20 cellular contexts compared by ENCODE assay signal in genomic region chr2:215361211-215361875, GRCh38. TPM values are rescaled to one million over a fixed set of nuclear protein-coding genes. Genes with fewer than 3 reads are reported as not detected.
DNase-seq lines count a peak whose midpoint lies in the region; ATAC-seq and TF ChIP-seq lines count a peak whose summit lies in the region.
"Had no signal": no experiment of that assay in that cellular context is flagged by ENCODE, and none has a peak within 500 bp of the region (broad histone marks: within the 10 kb centered on the region; RNA-seq: fewer than 3 reads in every experiment).

No MANE protein-coding gene starts in this region.

- TF ChIP-seq CTCF in cardiac muscle cell (IDR thresholded peaks at IDR 0.05; ENCODE audit: low read depth, low read length) (no peak), astrocyte of the spinal cord (IDR thresholded peaks at IDR 0.05; ENCODE audit: low read depth, low read length) (no peak), fibroblast of pulmonary artery (IDR thresholded peaks at IDR 0.05; ENCODE audit: low read length, missing control alignments) (no peak), psoas muscle (IDR thresholded peaks at IDR 0.05) (no peak), mucosa of descending colon (IDR thresholded peaks at IDR 0.05) (no peak)

- peak in 1 of 2 donors; percentile 25 for DNase-seq in cardiac muscle cell (ENCODE audit: low read depth in 1 of 2, low spot score in 1 of 2)
- DNase-seq in right cardiac atrium = no peak
- peak; percentile 32 for DNase-seq in astrocyte of the spinal cord (ENCODE audit: low read depth, low spot score)
- peak; percentile 39 for DNase-seq in fibroblast of pulmonary artery (ENCODE audit: low read depth)
- DNase-seq in psoas muscle = no peak
- no peak for DNase-seq in SHP77 treated with DMSO at 0.1 percent for 48 hours (lab: John Stamatoyannopoulos, UW)
- DNase-seq in mucosa of descending colon = no peak
- DNase-seq: activated CD4-positive, alpha-beta T cell treated with anti-CD3 and anti-CD28 coated beads for 4 hours; activated CD8-positive, alpha-beta memory T cell treated with anti-CD3 and anti-CD28 coated beads for 24 hours; activated gamma-delta T cell treated with Interleukin-2 at 50 U/mL for 16 hours; CD8-positive, alpha-beta memory T cell; naive B cell; NCI-H1436; stimulated activated naive CD8-positive, alpha-beta T cell treated with anti-CD3 and anti-CD28 coated beads, Interleukin-15, amount 100 ng/mL, for 72 hours; T-helper 2 cell; uterus had no signal

- H3K9me3 ChIP-seq in cardiac muscle cell (ENCODE audit: low read depth) (no peaks in the 10 kb centered on the region), right cardiac atrium (ENCODE audit: control insufficient read depth, low read length) (no peaks in the 10 kb centered on the region), psoas muscle (no peaks in the 10 kb centered on the region), mucosa of descending colon (no peaks in the 10 kb centered on the region)
- H3K9me3 ChIP-seq: A549, BE2C, uterus had no signal

- intact Hi-C loops in right cardiac atrium (cut with DNase I) = no loop called here
- intact Hi-C loops in psoas muscle (cut with DNase I) = no loop called here
- intact Hi-C loops in mucosa of descending colon (cut with DNase I, micrococcal nuclease) = no loop called here

- ATAC-seq in right cardiac atrium (no peak), HG02588 (IDR thresholded peaks at IDR 0.05; ENCODE audit: unreplicated experiment) (no peak), psoas muscle (no peak), mucosa of descending colon (no peak)
- ATAC-seq: stimulated activated naive CD8-positive, alpha-beta T cell treated with anti-CD3 and anti-CD28 coated beads, Interleukin-15, amount 100 ng/mL, for 72 hours had no signal

- no peak overlapping the region for H3K4me3 ChIP-seq in cardiac muscle cell
- no peak overlapping the region for H3K4me3 ChIP-seq in right cardiac atrium (ENCODE audit: low read length)
- no peak overlapping the region for H3K4me3 ChIP-seq in astrocyte of the spinal cord (ENCODE audit: low read depth, low read length)
- H3K4me3 ChIP-seq in fibroblast of pulmonary artery (replicated peaks; ENCODE audit: low read depth, low read length) = no peak overlapping the region
- no peak overlapping the region for H3K4me3 ChIP-seq in psoas muscle
- no peak overlapping the region for H3K4me3 ChIP-seq in mucosa of descending colon
- H3K4me3 ChIP-seq: A549, uterus had no signal

- H3K36me3 ChIP-seq in cardiac muscle cell (peaks cover 34% of the 10 kb centered on the region), psoas muscle (ENCODE audit: insufficient read depth in 1 of 2, low read depth in 1 of 2) (peaks cover 3 to 56% of the 10 kb centered on the region in 2 donors), mucosa of descending colon (ENCODE audit: low read depth) (no peaks in the 10 kb centered on the region)
- H3K36me3 ChIP-seq: uterus had no signal

- in situ Hi-C loops in astrocyte of the spinal cord (cut with HindIII; ENCODE audit: low sequenced_read_pairs) = no loop called here

- no peaks in the 10 kb centered on the region for H3K4me1 ChIP-seq in cardiac muscle cell (ENCODE audit: low read depth)
- H3K4me1 ChIP-seq in right cardiac atrium (ENCODE audit: control insufficient read depth, insufficient read depth, low read length) = no peaks in the 10 kb centered on the region
- H3K4me1 ChIP-seq in psoas muscle = no peaks in the 10 kb centered on the region
- H3K4me1 ChIP-seq in mucosa of descending colon (ENCODE audit: low read depth) = no peaks in the 10 kb centered on the region
- H3K4me1 ChIP-seq: A549, uterus had no signal

- peak overlapping the region; percentile 43 for H3K27ac ChIP-seq in cardiac muscle cell
- no peak overlapping the region for H3K27ac ChIP-seq in right cardiac atrium (ENCODE audit: low read length)
- H3K27ac ChIP-seq in psoas muscle = no peak overlapping the region
- H3K27ac ChIP-seq: A549, epithelial cell of prostate, uterus had no signal

- 88% methylated on average over 4 of the region's 4 CpGs for WGBS in right cardiac atrium
- 83 to 90% (median 88%) methylated on average over 4 of the region's 4 CpGs for WGBS in psoas muscle, 3 donors

- H3K27me3 ChIP-seq in cardiac muscle cell = no peaks in the 10 kb centered on the region
- H3K27me3 ChIP-seq in right cardiac atrium (ENCODE audit: control insufficient read depth, insufficient read depth) = no peaks in the 10 kb centered on the region
- H3K27me3 ChIP-seq in psoas muscle (ENCODE audit: insufficient read depth in 3 of 3, low read length in 2 of 3) = no peaks in the 10 kb centered on the region
- H3K27me3 ChIP-seq: BE2C, uterus had no signal

RNA-seq across cellular contexts. Expression of gene ATIC, which starts 49.5 kb away (rescaled TPM):
- 9.6 and 10.1 TPM in 2 replicates for total RNA-seq in cardiac muscle cell
- polyA plus RNA-seq in cardiac muscle cell = 83.7 and 120 TPM in 2 replicates
- total RNA-seq in right cardiac atrium = 10 to 100 TPM; 43.8 to 47.6 (median 45.4) TPM
- 63.6 TPM for polyA plus RNA-seq in right cardiac atrium
- total RNA-seq in psoas muscle = 10 to 100 TPM; 50.9 to 88.1 (median 74.4) TPM
- polyA plus RNA-seq in psoas muscle = 100 to 1,000 TPM in 2 of 3 donors, 10 to 100 TPM in 1; 83.7 to 147 (median 101) TPM
- total RNA-seq in mucosa of descending colon = 10 to 100 TPM; 73.8 to 91.2 (median 76.6) TPM

Comparison
In these comparisons a context has a peak if more than half of its experiments do, and no peak if none do; other contexts are left out.
1. DNase-seq: peak in astrocyte of the spinal cord (single experiment) and fibroblast of pulmonary artery (single experiment); none in right cardiac atrium (0 of 3), psoas muscle (0 of 2), SHP77 treated with DMSO at 0.1 percent for 48 hours (single experiment) and mucosa of descending colon (0 of 3).